Comparison of ENCODE assay signal across 1 cellular context in the genomic region with DNA sequence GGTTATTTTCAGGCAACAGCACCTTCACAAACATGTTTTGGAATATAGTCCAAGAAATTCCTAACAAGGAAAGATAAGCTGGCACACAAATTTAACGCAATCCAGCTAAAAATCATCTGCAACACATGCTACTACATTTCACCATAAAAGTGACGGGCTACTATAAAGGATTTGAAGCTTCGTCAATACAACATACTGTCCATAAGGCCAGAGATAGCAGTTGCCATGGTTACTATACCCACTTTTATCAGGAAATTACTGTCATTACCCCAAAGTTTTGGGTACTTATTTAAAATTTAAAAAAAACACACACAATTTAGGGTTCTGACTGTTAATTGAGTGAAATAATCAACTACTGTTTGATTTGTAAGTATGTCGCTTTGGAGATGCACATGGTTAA.
TF ChIP-seq lines count a peak whose summit lies in the region.

No MANE protein-coding gene starts in this region.

TF ChIP-seq in H1, 55 proteins besides CTCF, POLR2A, EP300 and RAD21:
- no peak for TF ChIP-seq CBX5 (IDR thresholded peaks at IDR 0.05; ENCODE audit: low read depth, low read length)
- TF ChIP-seq KDM1A (IDR thresholded peaks at IDR 0.05; ENCODE audit: borderline replicate concordance, low read length) = no peak
- no peak for TF ChIP-seq JUN (IDR thresholded peaks at IDR 0.05; ENCODE audit: low read depth, low read length)
- no peak for TF ChIP-seq SP2 (IDR thresholded peaks at IDR 0.05; ENCODE audit: low read length)
- no peak for TF ChIP-seq ASH2L (IDR thresholded peaks at IDR 0.05; ENCODE audit: low read length)
- TF ChIP-seq, protein P1, sequence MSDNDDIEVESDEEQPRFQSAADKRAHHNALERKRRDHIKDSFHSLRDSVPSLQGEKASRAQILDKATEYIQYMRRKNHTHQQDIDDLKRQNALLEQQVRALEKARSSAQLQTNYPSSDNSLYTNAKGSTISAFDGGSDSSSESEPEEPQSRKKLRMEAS (IDR thresholded peaks at IDR 0.05) = no peak
- no peak for TF ChIP-seq NRF1 (IDR thresholded peaks at IDR 0.05; ENCODE audit: low read depth, low read length)
- no peak for TF ChIP-seq SIRT6 (IDR thresholded peaks at IDR 0.05; ENCODE audit: low read length)
- no peak for TF ChIP-seq JUND (IDR thresholded peaks at IDR 0.05; ENCODE audit: low read length)
- TF ChIP-seq EZH2 (IDR thresholded peaks at IDR 0.05; ENCODE audit: low read depth, low read length, severe bottlenecking) = no peak
